In genomic region chr2:101754613-101755012, GRCh38 we compare ENCODE assay signal across 11 cellular contexts. TPM values are rescaled to one million over a fixed set of nuclear protein-coding genes. Genes with fewer than 3 reads are reported as not detected.
DNase-seq lines count a peak whose midpoint lies in the region; ATAC-seq and TF ChIP-seq lines count a peak whose summit lies in the region.
"Had no signal": no experiment of that assay in that cellular context is flagged by ENCODE, and none has a peak within 500 bp of the region (broad histone marks: within the 10 kb centered on the region; RNA-seq: fewer than 3 reads in every experiment).

No MANE protein-coding gene starts in this region.

- CTCF ChIA-PET in AG04450 (lab: Charles Lee), result interaction anchor here (0.6 to 1.5 kb wide), 2 partner anchors 69 to 258 kb away, joined by 3 to 4 read pairs; no protein-coding TSS in a partner anchor

- no peaks in the 10 kb centered on the region for H3K27me3 ChIP-seq in AG04450 (ENCODE audit: control insufficient read depth, insufficient read depth, low read length)

- POLR2A ChIA-PET in AG04450 (lab: Yijun Ruan, JAX), result interaction anchor here (1.0 kb wide), 1 partner anchor 8 kb away, joined by 7 read pairs; no protein-coding TSS in a partner anchor

- TF ChIP-seq CTCF in AG04450 (IDR thresholded peaks at IDR 0.05; ENCODE audit: low read depth, low read length), result no peak

- H3K4me3 ChIP-seq in AG04450 (ENCODE audit: low read depth, low read length), result no peak overlapping the region

- DNase-seq in AG04450 (ENCODE audit: low read depth, low spot score), result no peak
- DNase-seq in HCEC 1CT, result peak; percentile 66
- DNase-seq in astrocyte of the hippocampus (ENCODE audit: low read depth, low spot score), result peak; percentile 83
- DNase-seq in midbrain (lab: John Stamatoyannopoulos, UW), result peak; percentile 35
- no peak for DNase-seq in KG1 (lab: John Stamatoyannopoulos, UW)
- no peak for DNase-seq in hippocampal formation (lab: John Stamatoyannopoulos, UW)
- DNase-seq: COR-L47, GOT3, NCI-H524 treated with DMSO at 0.1 percent for 48 hours had no signal

- H3K9me3 ChIP-seq in AG04450 (ENCODE audit: control insufficient read depth, insufficient read depth, low read length), result no peaks in the 10 kb centered on the region

- peak overlapping the region; percentile 54 for H3K27ac ChIP-seq in AG04450 (ENCODE audit: low read depth, low read length)

- ATAC-seq in HG03520 (IDR thresholded peaks at IDR 0.05; ENCODE audit: unreplicated experiment) (no peak), GM19023 (IDR thresholded peaks at IDR 0.05; ENCODE audit: unreplicated experiment) (no peak)

RNA-seq across cellular contexts. Expression of gene MAP4K4, which starts 57.1 kb away (rescaled TPM):
- polyA plus RNA-seq in AG04450 (2011; rRNA removed), result 152 and 158 TPM in 2 replicates
- polyA minus RNA-seq in AG04450 (2011; rRNA and poly(A)+ RNA removed), result 227 and 248 TPM in 2 replicates

Comparison
In these comparisons a context has a peak if more than half of its experiments do, and no peak if none do; other contexts are left out.
1. DNase-seq: peak in HCEC 1CT (single experiment), astrocyte of the hippocampus (single experiment) and midbrain (single experiment); none in AG04450 (single experiment), KG1 (single experiment) and hippocampal formation (0 of 2).